ENCODE assay signal across 12 cellular contexts in the genomic region with DNA sequence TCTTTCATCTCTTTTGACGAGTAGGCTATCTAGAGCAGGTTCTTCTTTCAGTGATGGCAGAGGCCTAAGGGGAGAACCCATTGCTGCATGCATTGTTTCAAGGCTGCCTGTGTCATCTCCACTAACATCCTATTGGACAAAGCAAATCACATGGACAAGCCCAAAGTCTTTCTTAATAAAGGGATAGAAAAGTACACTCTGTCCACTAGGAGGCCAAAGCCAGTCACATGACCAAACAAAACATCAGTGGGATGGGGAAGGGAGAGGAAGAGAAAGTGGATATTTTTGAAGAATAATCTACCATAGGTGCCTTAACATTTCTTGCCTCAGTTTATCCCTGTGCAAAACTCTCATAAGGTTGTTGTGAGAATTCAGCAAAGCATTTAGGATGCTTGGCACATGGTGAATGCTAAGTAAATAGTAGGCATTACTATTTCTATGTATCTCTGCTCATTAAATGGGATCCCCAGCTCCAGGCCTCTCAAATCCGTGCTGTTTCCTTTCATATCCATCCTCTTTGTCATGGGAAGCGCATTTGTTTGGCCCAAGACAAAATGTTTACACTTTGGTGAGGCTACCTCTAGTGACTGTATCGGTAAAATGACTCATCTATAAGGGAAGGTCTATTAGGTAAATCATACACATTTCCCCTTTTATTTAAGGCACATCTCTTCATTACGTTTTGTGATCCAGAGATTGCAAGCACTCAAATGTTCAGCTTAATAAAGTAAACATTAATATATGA. TPM values are rescaled to one million over a fixed set of nuclear protein-coding genes. Genes with fewer than 3 reads are reported as not detected.
DNase-seq lines count a peak whose midpoint lies in the region; ATAC-seq, FAIRE-seq and TF ChIP-seq lines count a peak whose summit lies in the region.
"Had no signal": no experiment of that assay in that cellular context is flagged by ENCODE, and none has a peak within 500 bp of the region (broad histone marks: within the 10 kb centered on the region; RNA-seq: fewer than 3 reads in every experiment).

No MANE protein-coding gene starts in this region.

- no peaks in the 10 kb centered on the region for H3K36me3 ChIP-seq in K562 (ENCODE audit: control insufficient read depth, insufficient read depth, low read length)

- no TSS peak for BruUV-seq in K562 (replicated peaks; lab: Mats Ljungman, UMichigan)

- intact Hi-C loops in K562 (cut with micrococcal nuclease), result no loop called here

- no peaks in the 10 kb centered on the region for H3K9me1 ChIP-seq in K562 (ENCODE audit: control insufficient read depth, insufficient read depth, low read length)

- H3K9me3 Mint-ChIP-seq in activated T-cell treated with anti-CD3 and anti-CD28 coated beads, Interleukin-2, amount 50 U/mL, for 72 hours, result peaks cover 0 to 1% of the 10 kb centered on the region in 2 donors

- H3K27ac ChIP-seq in K562 (ENCODE audit: extremely low read depth, low read depth, low read length), result no peak overlapping the region

- no peak overlapping the region for H3K4me3 ChIP-seq in K562

- no peaks in the 10 kb centered on the region for H3K4me1 Mint-ChIP-seq in activated T-cell treated with anti-CD3 and anti-CD28 coated beads, Interleukin-2, amount 50 U/mL, for 72 hours (ENCODE audit: low read depth)
- H3K4me1 Mint-ChIP-seq: natural killer cell had no signal

- H4K20me1 ChIP-seq in K562 (replicated peaks; ENCODE audit: control insufficient read depth, insufficient read depth, low read length), result no peaks in the 10 kb centered on the region

- in situ Hi-C loops in K562 (cut with MboI), result no loop called here

- no peaks in the 10 kb centered on the region for H3K79me2 ChIP-seq in K562 (ENCODE audit: control insufficient read depth, insufficient read depth, low read length)

- DNase-seq in A172 (ENCODE audit: low spot score) (peak; percentile 21), HT-29 (ENCODE audit: low spot score) (peak; percentile 30), K562 (ENCODE audit: extremely low read depth in 1 of 4, low spot score in 3 of 4) (no peak), MV-4-11 (lab: John Stamatoyannopoulos, UW) (no peak), NCI-H1105 (lab: John Stamatoyannopoulos, UW) (no peak)
- no peak for DNase-seq in activated T-cell treated with anti-CD3 and anti-CD28 coated beads, Interleukin-2, amount 50 U/mL, for 72 hours
- DNase-seq: natural killer cell; NCI-H2081 treated with DMSO at 0.1 percent for 48 hours; stimulated activated naive CD4-positive, alpha-beta T cell treated with Interleukin-2 at 50 U/mL for 16 hours had no signal

- no peak overlapping the region for H3K4me2 ChIP-seq in K562 (ENCODE audit: insufficient read depth, low read length)

- H3K9ac ChIP-seq in K562 (ENCODE audit: insufficient read depth in 1 of 2, low read depth in 2 of 2, low read length in 2 of 2), result no peak overlapping the region

- TF ChIP-seq EP300 in K562 (IDR thresholded peaks at IDR 0.05; ENCODE audit: low read length), result no peak

- 0 out of 6 replicates have a peak, but pooled peaks of 1 of the 3 experiments have one; percentile 11 for TF ChIP-seq CTCF in K562 (IDR thresholded peaks at IDR 0.05 in 2 of 3, conservative IDR thresholded peaks at IDR 0.05 in 1 of 3; ENCODE audit: insufficient read depth in 2 of 3, low read depth in 1 of 3, low read length in 3 of 3)

- H3K27ac Mint-ChIP-seq in activated T-cell treated with anti-CD3 and anti-CD28 coated beads, Interleukin-2, amount 50 U/mL, for 72 hours, result no peak overlapping the region
- H3K27ac Mint-ChIP-seq: activated naive CD8-positive, alpha-beta T cell; natural killer cell had no signal

- no peak for FAIRE-seq in K562 (lab: Jason Lieb, UNC)

- no peaks in the 10 kb centered on the region for H3K36me3 Mint-ChIP-seq in activated T-cell treated with anti-CD3 and anti-CD28 coated beads, Interleukin-2, amount 50 U/mL, for 72 hours (ENCODE audit: insufficient read depth in 2 of 2)
- H3K36me3 Mint-ChIP-seq: activated naive CD8-positive, alpha-beta T cell; natural killer cell had no signal

- no peak for TF ChIP-seq POLR2A in K562 (conservative IDR thresholded peaks at IDR 0.05)

- 2% methylated on average over 5 of the region's 5 CpGs for WGBS in K562 (ENCODE audit: insufficient coverage, low coverage, missing lambda C conversion rate)

- CTCF ChIA-PET in K562 (lab: Yijun Ruan, JAX; ENCODE audit: low intra/inter-chr PET ratio), result no interaction called here

- H3K27me3 Mint-ChIP-seq in activated T-cell treated with anti-CD3 and anti-CD28 coated beads, Interleukin-2, amount 50 U/mL, for 72 hours (ENCODE audit: low read depth), result no peaks in the 10 kb centered on the region
- H3K27me3 Mint-ChIP-seq: activated naive CD8-positive, alpha-beta T cell had no signal

- TF ChIP-seq RAD21 in K562 (CRISPR knock-in tag; conservative IDR thresholded peaks at IDR 0.05 in 1 of 2, IDR thresholded peaks at IDR 0.05 in 1 of 2), result no peak

- H2AFZ ChIP-seq in K562 (ENCODE audit: low read depth, low read length), result no peak overlapping the region

- H3K27me3 ChIP-seq in K562 (ENCODE audit: control insufficient read depth in 2 of 2, insufficient read depth in 2 of 2, low read length in 2 of 2), result no peaks in the 10 kb centered on the region

- POLR2A ChIA-PET in K562 (lab: Yijun Ruan, JAX), result no interaction called here

- H3K9me3 ChIP-seq in K562 (replicated peaks; ENCODE audit: control insufficient read depth, insufficient read depth, low read depth, low read length), result no peaks in the 10 kb centered on the region; the same call in 1 of the 2 replicates

- no peak overlapping the region for H3K4me3 Mint-ChIP-seq in activated T-cell treated with anti-CD3 and anti-CD28 coated beads, Interleukin-2, amount 50 U/mL, for 72 hours
- H3K4me3 Mint-ChIP-seq: activated naive CD8-positive, alpha-beta T cell; natural killer cell had no signal

- no peaks in the 10 kb centered on the region for H3K4me1 ChIP-seq in K562 (replicated peaks in 1 of 2; ENCODE audit: control insufficient read depth in 2 of 2, insufficient read depth in 2 of 2, low read length in 2 of 2)

- peak; percentile 58 for ATAC-seq in GM18909 (IDR thresholded peaks at IDR 0.05; ENCODE audit: poor library complexity, unreplicated experiment)
- peak; percentile 55; the same call in 2 of the 3 replicates for ATAC-seq in K562
- no peak for ATAC-seq in HG02571 (IDR thresholded peaks at IDR 0.05; ENCODE audit: unreplicated experiment)
- ATAC-seq in activated T-cell treated with anti-CD3 and anti-CD28 coated beads, Interleukin-2, amount 50 U/mL, for 72 hours (replicated peaks in 1 of 2), result no peak
- ATAC-seq: natural killer cell had no signal

TF ChIP-seq in K562, 482 proteins besides CTCF, POLR2A, EP300 and RAD21 (continues in another document):
- TF ChIP-seq MCM3 (IDR thresholded peaks at IDR 0.05), result no peak
- TF ChIP-seq PML (IDR thresholded peaks at IDR 0.05; ENCODE audit: low read length), result no peak
- TF ChIP-seq, protein P1, sequence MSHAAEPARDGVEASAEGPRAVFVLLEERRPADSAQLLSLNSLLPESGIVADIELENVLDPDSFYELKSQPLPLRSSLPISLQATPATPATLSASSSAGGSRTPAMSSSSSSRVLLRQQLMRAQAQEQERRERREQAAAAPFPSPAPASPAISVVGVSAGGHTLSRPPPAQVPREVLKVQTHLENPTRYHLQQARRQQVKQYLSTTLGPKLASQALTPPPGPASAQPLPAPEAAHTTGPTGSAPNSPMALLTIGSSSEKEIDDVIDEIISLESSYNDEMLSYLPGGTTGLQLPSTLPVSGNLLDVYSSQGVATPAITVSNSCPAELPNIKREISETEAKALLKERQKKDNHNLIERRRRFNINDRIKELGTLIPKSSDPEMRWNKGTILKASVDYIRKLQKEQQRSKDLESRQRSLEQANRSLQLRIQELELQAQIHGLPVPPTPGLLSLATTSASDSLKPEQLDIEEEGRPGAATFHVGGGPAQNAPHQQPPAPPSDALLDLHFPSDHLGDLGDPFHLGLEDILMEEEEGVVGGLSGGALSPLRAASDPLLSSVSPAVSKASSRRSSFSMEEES (CRISPR knock-in tag; IDR thresholded peaks at IDR 0.05), result peak; percentile 85
- no peak for TF ChIP-seq ZNF277 (CRISPR knock-in tag; IDR thresholded peaks at IDR 0.05; ENCODE audit: borderline replicate concordance)
- peak; percentile 17 for TF ChIP-seq RBM25 (IDR thresholded peaks at IDR 0.05; ENCODE audit: low read depth, low read length, severe bottlenecking)

RNA-seq across cellular contexts. Expression of gene CADPS2, which starts 16.7 kb away (rescaled TPM):
- total RNA-seq in A172 (2014; rRNA removed; shearing (Covaris generic)), result 3.4 and 3.7 TPM in 2 replicates
- 1.6 and 1.7 TPM in 2 replicates for total RNA-seq in HT-29 (2014; rRNA removed; shearing (Covaris generic))
- 0.09 and 0.21 TPM in 2 replicates for total RNA-seq in K562 (2011; cell fraction: chromatin; rRNA removed; ENCODE audit: low replicate concordance)
- total RNA-seq in K562 (2011; cell fraction: nucleolus; rRNA removed), result under 0.01 TPM in 1 of 2 replicates, not detected in the other
- not detected in 2 replicates for total RNA-seq in K562 (2011; cell fraction: nucleoplasm; rRNA removed)
- 0.04 and 0.14 TPM in 2 replicates for total RNA-seq in K562 (2014; rRNA removed)
- total RNA-seq in K562 (2014; rRNA removed; fragmentation: Illumina TruSeq; extraction: Trizol), result 0.11 and 0.16 TPM in 2 replicates
- 0.04 and 0.08 TPM in 2 replicates for total RNA-seq in K562 (2015; rRNA removed; fragmentation: Illumina TruSeq; extraction: Trizol)
- total RNA-seq in K562 (2021), result 0.04 and 0.18 TPM in 2 replicates
- polyA plus RNA-seq in K562 (2011; rRNA removed), result 0.04 TPM in 1 of 2 replicates, not detected in the other
- 0.01 TPM in 1 of 2 replicates, not detected in the other for polyA plus RNA-seq in K562 (2011; cell fraction: cytosol; rRNA removed)
- polyA plus RNA-seq in K562 (2011; cell fraction: nucleus; rRNA removed), result 0.03 TPM in 1 of 2 replicates, not detected in the other
- 0.08 and 0.25 TPM in 2 replicates for polyA plus RNA-seq in K562 (2012)
- 0.07 and 0.11 TPM in 2 replicates for polyA plus RNA-seq in K562 (2014; fragmentation: Illumina TruSeq; extraction: Trizol)
- polyA plus RNA-seq in K562 (2014; fragmentation: Nextera tagmentation; extraction: Ambion mirVana), result under 1 TPM in 1 of 2 experiments, not detected in 1; 0.03 TPM
- polyA plus RNA-seq in K562 (2014; rRNA removed), result 0.03 and 0.08 TPM in 2 replicates
- polyA minus RNA-seq in K562 (2011; rRNA and poly(A)+ RNA removed), result 0.07 TPM in 1 of 2 replicates, not detected in the other
- not detected in 2 replicates for polyA minus RNA-seq in K562 (2011; cell fraction: cytosol; rRNA and poly(A)+ RNA removed)
- under 0.01 and 0.11 TPM in 2 replicates for polyA minus RNA-seq in K562 (2011; cell fraction: nucleus; rRNA and poly(A)+ RNA removed)
- not detected for total RNA-seq in activated T-cell treated with anti-CD3 and anti-CD28 coated beads, Interleukin-2, amount 50 U/mL, for 72 hours
- total RNA-seq: natural killer cell had no signal

Comparison
In these comparisons a context has a peak if more than half of its experiments do, and no peak if none do; other contexts are left out.
1. DNase-seq: peak in A172 (single experiment) and HT-29 (single experiment); none in K562 (0 of 4), activated T-cell treated with anti-CD3 and anti-CD28 coated beads, Interleukin-2, amount 50 U/mL, for 72 hours (0 of 2), MV-4-11 (single experiment) and NCI-H1105 (single experiment).
2. ATAC-seq: peak in GM18909 (single experiment) and K562 (single experiment); none in HG02571 (single experiment) and activated T-cell treated with anti-CD3 and anti-CD28 coated beads, Interleukin-2, amount 50 U/mL, for 72 hours (0 of 2).